In the genomic region with DNA sequence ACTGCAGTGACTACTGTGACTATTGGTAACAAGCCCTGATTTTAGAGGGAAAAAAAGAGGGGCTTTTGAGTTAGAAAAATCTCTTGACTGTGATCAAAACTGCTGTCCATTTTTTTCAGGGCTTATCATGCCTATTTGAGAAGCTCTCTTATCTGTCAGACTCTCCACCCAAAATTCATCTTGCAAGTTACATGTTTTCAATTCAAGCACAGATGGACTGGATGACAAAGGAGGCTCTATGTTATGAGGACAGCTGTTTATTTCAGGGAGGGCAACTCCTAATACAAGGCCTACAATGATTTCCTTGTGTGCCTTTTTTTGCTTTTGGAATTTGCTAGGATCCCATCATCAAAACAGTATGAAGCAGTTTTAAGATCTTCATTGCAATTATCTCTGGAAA, we compare ENCODE assay signal across 27 cellular contexts. TPM values are rescaled to one million over a fixed set of nuclear protein-coding genes. Genes with fewer than 3 reads are reported as not detected.
DNase-seq lines count a peak whose midpoint lies in the region; FAIRE-seq and TF ChIP-seq lines count a peak whose summit lies in the region.
"Had no signal": no experiment of that assay in that cellular context is flagged by ENCODE, and none has a peak within 500 bp of the region (broad histone marks: within the 10 kb centered on the region; RNA-seq: fewer than 3 reads in every experiment).

No MANE protein-coding gene starts in this region.

- H3K36me3 ChIP-seq in esophagus muscularis mucosa (no peaks in the 10 kb centered on the region), subcutaneous abdominal adipose tissue (ENCODE audit: control insufficient read depth in 5 of 5, insufficient read depth in 5 of 5, low read length in 5 of 5) (no peaks in the 10 kb centered on the region)
- H3K36me3 ChIP-seq: brain microvascular endothelial cell had no signal

- TF ChIP-seq EP300 in esophagus muscularis mucosa (IDR thresholded peaks at IDR 0.05): no peak

- H3K27ac ChIP-seq in esophagus muscularis mucosa (replicated peaks in 1 of 4): peak overlapping the region in 1 of 4 donors; percentile 1
- peak overlapping the region; percentile 57 for H3K27ac ChIP-seq in subcutaneous abdominal adipose tissue (ENCODE audit: low read depth, low read length)
- H3K27ac ChIP-seq: 22Rv1, brain microvascular endothelial cell had no signal

- H3K27me3 ChIP-seq in esophagus muscularis mucosa (no peaks in the 10 kb centered on the region), subcutaneous abdominal adipose tissue (ENCODE audit: control insufficient read depth in 5 of 5, insufficient read depth in 4 of 5, low read length in 5 of 5) (no peaks in the 10 kb centered on the region)
- H3K27me3 ChIP-seq: brain microvascular endothelial cell had no signal

- no peak for FAIRE-seq in HTR-8/SVneo (lab: Jason Lieb, UNC)

- H3K4me1 ChIP-seq in esophagus muscularis mucosa (peaks cover 3 to 22% (median 14%) of the 10 kb centered on the region in 4 donors), subcutaneous abdominal adipose tissue (ENCODE audit: control insufficient read depth in 5 of 5, insufficient read depth in 5 of 5, low read length in 5 of 5) (peaks cover 0 to 18% (median 4%) of the 10 kb centered on the region in 5 donors)

- no peaks in the 10 kb centered on the region for H3K9me3 ChIP-seq in esophagus muscularis mucosa
- H3K9me3 ChIP-seq in subcutaneous abdominal adipose tissue (ENCODE audit: control insufficient read depth in 5 of 5, low read length in 5 of 5): no peaks in the 10 kb centered on the region
- H3K9me3 ChIP-seq: SK-N-SH had no signal

- H3K4me3 ChIP-seq in esophagus muscularis mucosa (no peak overlapping the region), subcutaneous abdominal adipose tissue (ENCODE audit: low read depth in 1 of 5, low read length in 5 of 5) (no peak overlapping the region)
- H3K4me3 ChIP-seq: coronary artery had no signal

- no peak for TF ChIP-seq POLR2A in esophagus muscularis mucosa (IDR thresholded peaks at IDR 0.05; ENCODE audit: low read depth)

- intact Hi-C loops in esophagus muscularis mucosa (cut with DNase I): loop anchor here (10.0 kb wide), 1 partner anchor 88 kb away; no protein-coding TSS in a partner anchor

- DNase-seq in NCI-H1694 treated with DMSO at 0.1 percent for 48 hours (lab: John Stamatoyannopoulos, UW) (peak; percentile 3), NCI-H1694 (lab: John Stamatoyannopoulos, UW) (no peak), esophagus muscularis mucosa (ENCODE audit: extremely low spot score) (peak; percentile 17), midbrain (lab: John Stamatoyannopoulos, UW) (peak; percentile 79), NCI-H524 treated with DMSO at 0.1 percent for 48 hours (lab: John Stamatoyannopoulos, UW) (no peak), dedifferentiated amniotic fluid mesenchymal stem cell (ENCODE audit: extremely low spot score) (no peak), HTR-8/SVneo (ENCODE audit: insufficient read length, low spot score) (no peak)
- DNase-seq: activated CD4-positive, alpha-beta T cell treated with anti-CD3 and anti-CD28 coated beads, Interleukin-2, amount 50 U/mL, for 4 hours; activated CD8-positive, alpha-beta memory T cell treated with anti-CD3 and anti-CD28 coated beads, Interleukin-2, amount 50 U/mL, for 4 hours; activated effector memory CD4-positive, alpha-beta T cell treated with anti-CD3 and anti-CD28 coated beads, Interleukin-2, amount 50 U/mL, for 16 hours; brain microvascular endothelial cell; CD4-positive, CD25-positive, alpha-beta regulatory T cell; endodermal cell; H7; mammary epithelial cell; MV-4-11; naive B cell; NCI-H146; NCI-H526; occipital lobe; SK-N-SH; stimulated activated naive CD8-positive, alpha-beta T cell treated with anti-CD3 and anti-CD28 coated beads, Interleukin-15, Interleukin-2, amounts not matched to agents 100 U/mL and 50 U/mL, for 24 hours; T-helper 2 cell; trophoblast cell had no signal

- no peak overlapping the region for H3K9ac ChIP-seq in subcutaneous abdominal adipose tissue (ENCODE audit: low read length in 5 of 5)
- H3K9ac ChIP-seq: SK-N-SH had no signal

- TF ChIP-seq CTCF in esophagus muscularis mucosa (IDR thresholded peaks at IDR 0.05): no peak

RNA-seq across cellular contexts. Expression of a gene that starts 35.2 kb away (rescaled TPM):
- total RNA-seq in esophagus muscularis mucosa: 100 to 1,000 TPM in 2 of 4 donors, 10 to 100 TPM in 2; 86.2 to 112 (median 96.5) TPM

Comparison
In these comparisons a context has a peak if more than half of its experiments do, and no peak if none do; other contexts are left out.
1. DNase-seq: peak in NCI-H1694 treated with DMSO at 0.1 percent for 48 hours (single experiment), esophagus muscularis mucosa (single experiment) and midbrain (single experiment); none in NCI-H1694 (single experiment), NCI-H524 treated with DMSO at 0.1 percent for 48 hours (single experiment), dedifferentiated amniotic fluid mesenchymal stem cell (single experiment) and HTR-8/SVneo (single experiment).